ENCODE assay signal across 1 cellular context in the genomic region with DNA sequence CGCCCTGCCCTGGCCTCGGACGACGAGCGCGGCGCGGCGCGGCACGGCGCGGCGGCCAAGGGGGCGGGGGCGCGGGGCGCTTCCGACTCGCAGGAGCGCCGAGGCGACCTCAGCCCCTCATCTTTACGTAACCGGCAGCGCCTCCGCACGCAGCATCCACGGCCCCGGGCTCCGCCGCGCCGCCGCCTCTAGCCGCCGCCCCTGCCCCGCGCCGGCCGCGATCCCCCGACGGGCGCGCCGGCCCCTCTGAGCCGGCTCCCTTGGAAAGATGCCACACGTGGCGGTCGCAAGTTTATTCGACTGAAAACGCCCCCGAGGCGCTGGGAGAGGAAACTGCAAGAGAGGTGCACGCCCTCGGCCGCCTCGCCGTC.
A peak's percentile ranks its signal among the peaks of the same experiment; 100 is the strongest.
TF ChIP-seq lines count a peak whose summit lies in the region.

No MANE protein-coding gene starts in this region.

TF ChIP-seq in HepG2, 621 proteins besides CTCF, POLR2A, EP300 and RAD21 (continued from another document and continues in another):
- TF ChIP-seq, protein P1, sequence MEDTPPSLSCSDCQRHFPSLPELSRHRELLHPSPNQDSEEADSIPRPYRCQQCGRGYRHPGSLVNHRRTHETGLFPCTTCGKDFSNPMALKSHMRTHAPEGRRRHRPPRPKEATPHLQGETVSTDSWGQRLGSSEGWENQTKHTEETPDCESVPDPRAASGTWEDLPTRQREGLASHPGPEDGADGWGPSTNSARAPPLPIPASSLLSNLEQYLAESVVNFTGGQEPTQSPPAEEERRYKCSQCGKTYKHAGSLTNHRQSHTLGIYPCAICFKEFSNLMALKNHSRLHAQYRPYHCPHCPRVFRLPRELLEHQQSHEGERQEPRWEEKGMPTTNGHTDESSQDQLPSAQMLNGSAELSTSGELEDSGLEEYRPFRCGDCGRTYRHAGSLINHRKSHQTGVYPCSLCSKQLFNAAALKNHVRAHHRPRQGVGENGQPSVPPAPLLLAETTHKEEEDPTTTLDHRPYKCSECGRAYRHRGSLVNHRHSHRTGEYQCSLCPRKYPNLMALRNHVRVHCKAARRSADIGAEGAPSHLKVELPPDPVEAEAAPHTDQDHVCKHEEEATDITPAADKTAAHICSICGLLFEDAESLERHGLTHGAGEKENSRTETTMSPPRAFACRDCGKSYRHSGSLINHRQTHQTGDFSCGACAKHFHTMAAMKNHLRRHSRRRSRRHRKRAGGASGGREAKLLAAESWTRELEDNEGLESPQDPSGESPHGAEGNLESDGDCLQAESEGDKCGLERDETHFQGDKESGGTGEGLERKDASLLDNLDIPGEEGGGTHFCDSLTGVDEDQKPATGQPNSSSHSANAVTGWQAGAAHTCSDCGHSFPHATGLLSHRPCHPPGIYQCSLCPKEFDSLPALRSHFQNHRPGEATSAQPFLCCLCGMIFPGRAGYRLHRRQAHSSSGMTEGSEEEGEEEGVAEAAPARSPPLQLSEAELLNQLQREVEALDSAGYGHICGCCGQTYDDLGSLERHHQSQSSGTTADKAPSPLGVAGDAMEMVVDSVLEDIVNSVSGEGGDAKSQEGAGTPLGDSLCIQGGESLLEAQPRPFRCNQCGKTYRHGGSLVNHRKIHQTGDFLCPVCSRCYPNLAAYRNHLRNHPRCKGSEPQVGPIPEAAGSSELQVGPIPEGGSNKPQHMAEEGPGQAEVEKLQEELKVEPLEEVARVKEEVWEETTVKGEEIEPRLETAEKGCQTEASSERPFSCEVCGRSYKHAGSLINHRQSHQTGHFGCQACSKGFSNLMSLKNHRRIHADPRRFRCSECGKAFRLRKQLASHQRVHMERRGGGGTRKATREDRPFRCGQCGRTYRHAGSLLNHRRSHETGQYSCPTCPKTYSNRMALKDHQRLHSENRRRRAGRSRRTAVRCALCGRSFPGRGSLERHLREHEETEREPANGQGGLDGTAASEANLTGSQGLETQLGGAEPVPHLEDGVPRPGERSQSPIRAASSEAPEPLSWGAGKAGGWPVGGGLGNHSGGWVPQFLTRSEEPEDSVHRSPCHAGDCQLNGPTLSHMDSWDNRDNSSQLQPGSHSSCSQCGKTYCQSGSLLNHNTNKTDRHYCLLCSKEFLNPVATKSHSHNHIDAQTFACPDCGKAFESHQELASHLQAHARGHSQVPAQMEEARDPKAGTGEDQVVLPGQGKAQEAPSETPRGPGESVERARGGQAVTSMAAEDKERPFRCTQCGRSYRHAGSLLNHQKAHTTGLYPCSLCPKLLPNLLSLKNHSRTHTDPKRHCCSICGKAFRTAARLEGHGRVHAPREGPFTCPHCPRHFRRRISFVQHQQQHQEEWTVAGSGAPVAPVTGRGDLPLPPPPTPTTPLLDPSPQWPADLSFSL (CRISPR knock-in tag; IDR thresholded peaks at IDR 0.05), result no peak
- no peak for TF ChIP-seq NBN (conservative IDR thresholded peaks at IDR 0.05)
- TF ChIP-seq ZNF460 (CRISPR knock-in tag; IDR thresholded peaks at IDR 0.05; ENCODE audit: borderline replicate concordance), result no peak
- no peak for TF ChIP-seq NFYC (CRISPR knock-in tag; IDR thresholded peaks at IDR 0.05)
- no peak for TF ChIP-seq NKX3-1 (CRISPR knock-in tag; IDR thresholded peaks at IDR 0.05)
- no peak for TF ChIP-seq ZNF570 (CRISPR knock-in tag; IDR thresholded peaks at IDR 0.05; ENCODE audit: borderline replicate concordance)
- TF ChIP-seq ZNF383 (CRISPR knock-in tag; IDR thresholded peaks at IDR 0.05; ENCODE audit: borderline replicate concordance), result no peak
- no peak for TF ChIP-seq ZNF335 (CRISPR knock-in tag; IDR thresholded peaks at IDR 0.05)
- no peak; the same call in 1 of the 2 replicates for TF ChIP-seq HES4 (CRISPR knock-in tag; IDR thresholded peaks at IDR 0.05; ENCODE audit: borderline replicate concordance)
- no peak for TF ChIP-seq ZNF12 (CRISPR knock-in tag; IDR thresholded peaks at IDR 0.05)
- TF ChIP-seq SALL2 (CRISPR knock-in tag; IDR thresholded peaks at IDR 0.05), result 0 out of 2 replicates have a peak, but pooled peaks have one; percentile 8
- no peak for TF ChIP-seq MED8 (CRISPR knock-in tag; IDR thresholded peaks at IDR 0.05; ENCODE audit: insufficient replicate concordance)
- no peak for TF ChIP-seq MAZ (IDR thresholded peaks at IDR 0.05; ENCODE audit: borderline replicate concordance, low read depth, low read length)
- TF ChIP-seq MAZ (CRISPR knock-in tag; IDR thresholded peaks at IDR 0.05; ENCODE audit: low read depth), result peak; percentile 58; the same call in 1 of the 2 replicates
- TF ChIP-seq, protein P2, sequence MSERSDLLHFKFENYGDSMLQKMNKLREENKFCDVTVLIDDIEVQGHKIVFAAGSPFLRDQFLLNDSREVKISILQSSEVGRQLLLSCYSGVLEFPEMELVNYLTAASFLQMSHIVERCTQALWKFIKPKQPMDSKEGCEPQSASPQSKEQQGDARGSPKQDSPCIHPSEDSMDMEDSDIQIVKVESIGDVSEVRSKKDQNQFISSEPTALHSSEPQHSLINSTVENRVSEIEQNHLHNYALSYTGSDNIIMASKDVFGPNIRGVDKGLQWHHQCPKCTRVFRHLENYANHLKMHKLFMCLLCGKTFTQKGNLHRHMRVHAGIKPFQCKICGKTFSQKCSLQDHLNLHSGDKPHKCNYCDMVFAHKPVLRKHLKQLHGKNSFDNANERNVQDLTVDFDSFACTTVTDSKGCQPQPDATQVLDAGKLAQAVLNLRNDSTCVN (CRISPR knock-in tag; IDR thresholded peaks at IDR 0.05; ENCODE audit: borderline replicate concordance), result no peak
- no peak for TF ChIP-seq PRMT3 (CRISPR knock-in tag; IDR thresholded peaks at IDR 0.05; ENCODE audit: borderline replicate concordance, low read depth)
- no peak for TF ChIP-seq SP2 (CRISPR knock-in tag; IDR thresholded peaks at IDR 0.05)
- no peak for TF ChIP-seq ZSCAN25 (CRISPR knock-in tag; IDR thresholded peaks at IDR 0.05)
- no peak for TF ChIP-seq ZNF354B (CRISPR knock-in tag; IDR thresholded peaks at IDR 0.05)
- TF ChIP-seq, protein P3, sequence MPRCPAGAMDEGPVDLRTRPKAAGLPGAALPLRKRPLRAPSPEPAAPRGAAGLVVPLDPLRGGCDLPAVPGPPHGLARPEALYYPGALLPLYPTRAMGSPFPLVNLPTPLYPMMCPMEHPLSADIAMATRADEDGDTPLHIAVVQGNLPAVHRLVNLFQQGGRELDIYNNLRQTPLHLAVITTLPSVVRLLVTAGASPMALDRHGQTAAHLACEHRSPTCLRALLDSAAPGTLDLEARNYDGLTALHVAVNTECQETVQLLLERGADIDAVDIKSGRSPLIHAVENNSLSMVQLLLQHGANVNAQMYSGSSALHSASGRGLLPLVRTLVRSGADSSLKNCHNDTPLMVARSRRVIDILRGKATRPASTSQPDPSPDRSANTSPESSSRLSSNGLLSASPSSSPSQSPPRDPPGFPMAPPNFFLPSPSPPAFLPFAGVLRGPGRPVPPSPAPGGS (CRISPR knock-in tag; IDR thresholded peaks at IDR 0.05), result no peak
- TF ChIP-seq ZC3H4 (CRISPR knock-in tag; IDR thresholded peaks at IDR 0.05; ENCODE audit: borderline replicate concordance), result no peak
- no peak for TF ChIP-seq CHD4 (IDR thresholded peaks at IDR 0.05; ENCODE audit: borderline replicate concordance, low read length)
- TF ChIP-seq NFKB2 (CRISPR knock-in tag; IDR thresholded peaks at IDR 0.05; ENCODE audit: borderline replicate concordance), result no peak
- TF ChIP-seq CCDC6 (CRISPR knock-in tag; IDR thresholded peaks at IDR 0.05), result no peak; the same call in 1 of the 2 replicates
- TF ChIP-seq, protein P4, sequence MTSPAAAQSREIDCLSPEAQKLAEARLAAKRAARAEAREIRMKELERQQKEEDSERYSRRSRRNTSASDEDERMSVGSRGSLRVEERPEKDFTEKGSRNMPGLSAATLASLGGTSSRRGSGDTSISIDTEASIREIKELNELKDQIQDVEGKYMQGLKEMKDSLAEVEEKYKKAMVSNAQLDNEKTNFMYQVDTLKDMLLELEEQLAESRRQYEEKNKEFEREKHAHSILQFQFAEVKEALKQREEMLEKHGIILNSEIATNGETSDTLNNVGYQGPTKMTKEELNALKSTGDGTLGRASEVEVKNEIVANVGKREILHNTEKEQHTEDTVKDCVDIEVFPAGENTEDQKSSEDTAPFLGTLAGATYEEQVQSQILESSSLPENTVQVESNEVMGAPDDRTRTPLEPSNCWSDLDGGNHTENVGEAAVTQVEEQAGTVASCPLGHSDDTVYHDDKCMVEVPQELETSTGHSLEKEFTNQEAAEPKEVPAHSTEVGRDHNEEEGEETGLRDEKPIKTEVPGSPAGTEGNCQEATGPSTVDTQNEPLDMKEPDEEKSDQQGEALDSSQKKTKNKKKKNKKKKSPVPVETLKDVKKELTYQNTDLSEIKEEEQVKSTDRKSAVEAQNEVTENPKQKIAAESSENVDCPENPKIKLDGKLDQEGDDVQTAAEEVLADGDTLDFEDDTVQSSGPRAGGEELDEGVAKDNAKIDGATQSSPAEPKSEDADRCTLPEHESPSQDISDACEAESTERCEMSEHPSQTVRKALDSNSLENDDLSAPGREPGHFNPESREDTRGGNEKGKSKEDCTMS (CRISPR knock-in tag; conservative IDR thresholded peaks at IDR 0.05), result no peak
- no peak for TF ChIP-seq FOXO1 (CRISPR knock-in tag; IDR thresholded peaks at IDR 0.05)
- 0 out of 2 replicates have a peak, but pooled peaks have one; percentile 20 for TF ChIP-seq ZNF766 (CRISPR knock-in tag; IDR thresholded peaks at IDR 0.05; ENCODE audit: borderline replicate concordance)
- TF ChIP-seq, protein P5, sequence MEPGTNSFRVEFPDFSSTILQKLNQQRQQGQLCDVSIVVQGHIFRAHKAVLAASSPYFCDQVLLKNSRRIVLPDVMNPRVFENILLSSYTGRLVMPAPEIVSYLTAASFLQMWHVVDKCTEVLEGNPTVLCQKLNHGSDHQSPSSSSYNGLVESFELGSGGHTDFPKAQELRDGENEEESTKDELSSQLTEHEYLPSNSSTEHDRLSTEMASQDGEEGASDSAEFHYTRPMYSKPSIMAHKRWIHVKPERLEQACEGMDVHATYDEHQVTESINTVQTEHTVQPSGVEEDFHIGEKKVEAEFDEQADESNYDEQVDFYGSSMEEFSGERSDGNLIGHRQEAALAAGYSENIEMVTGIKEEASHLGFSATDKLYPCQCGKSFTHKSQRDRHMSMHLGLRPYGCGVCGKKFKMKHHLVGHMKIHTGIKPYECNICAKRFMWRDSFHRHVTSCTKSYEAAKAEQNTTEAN (CRISPR knock-in tag; conservative IDR thresholded peaks at IDR 0.05), result 0 out of 2 replicates have a peak, but pooled peaks have one; percentile 1
- TF ChIP-seq, protein P6, sequence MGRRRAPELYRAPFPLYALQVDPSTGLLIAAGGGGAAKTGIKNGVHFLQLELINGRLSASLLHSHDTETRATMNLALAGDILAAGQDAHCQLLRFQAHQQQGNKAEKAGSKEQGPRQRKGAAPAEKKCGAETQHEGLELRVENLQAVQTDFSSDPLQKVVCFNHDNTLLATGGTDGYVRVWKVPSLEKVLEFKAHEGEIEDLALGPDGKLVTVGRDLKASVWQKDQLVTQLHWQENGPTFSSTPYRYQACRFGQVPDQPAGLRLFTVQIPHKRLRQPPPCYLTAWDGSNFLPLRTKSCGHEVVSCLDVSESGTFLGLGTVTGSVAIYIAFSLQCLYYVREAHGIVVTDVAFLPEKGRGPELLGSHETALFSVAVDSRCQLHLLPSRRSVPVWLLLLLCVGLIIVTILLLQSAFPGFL (CRISPR knock-in tag; IDR thresholded peaks at IDR 0.05), result no peak
- TF ChIP-seq RBFOX2 (IDR thresholded peaks at IDR 0.05; ENCODE audit: low read depth, low read length), result peak; percentile 86; the same call in 1 of the 2 replicates
- TF ChIP-seq ZNF563 (CRISPR knock-in tag; IDR thresholded peaks at IDR 0.05), result 0 out of 2 replicates have a peak, but pooled peaks have one; percentile 4
- TF ChIP-seq SALL1 (CRISPR knock-in tag; IDR thresholded peaks at IDR 0.05), result no peak
- TF ChIP-seq, protein P7, sequence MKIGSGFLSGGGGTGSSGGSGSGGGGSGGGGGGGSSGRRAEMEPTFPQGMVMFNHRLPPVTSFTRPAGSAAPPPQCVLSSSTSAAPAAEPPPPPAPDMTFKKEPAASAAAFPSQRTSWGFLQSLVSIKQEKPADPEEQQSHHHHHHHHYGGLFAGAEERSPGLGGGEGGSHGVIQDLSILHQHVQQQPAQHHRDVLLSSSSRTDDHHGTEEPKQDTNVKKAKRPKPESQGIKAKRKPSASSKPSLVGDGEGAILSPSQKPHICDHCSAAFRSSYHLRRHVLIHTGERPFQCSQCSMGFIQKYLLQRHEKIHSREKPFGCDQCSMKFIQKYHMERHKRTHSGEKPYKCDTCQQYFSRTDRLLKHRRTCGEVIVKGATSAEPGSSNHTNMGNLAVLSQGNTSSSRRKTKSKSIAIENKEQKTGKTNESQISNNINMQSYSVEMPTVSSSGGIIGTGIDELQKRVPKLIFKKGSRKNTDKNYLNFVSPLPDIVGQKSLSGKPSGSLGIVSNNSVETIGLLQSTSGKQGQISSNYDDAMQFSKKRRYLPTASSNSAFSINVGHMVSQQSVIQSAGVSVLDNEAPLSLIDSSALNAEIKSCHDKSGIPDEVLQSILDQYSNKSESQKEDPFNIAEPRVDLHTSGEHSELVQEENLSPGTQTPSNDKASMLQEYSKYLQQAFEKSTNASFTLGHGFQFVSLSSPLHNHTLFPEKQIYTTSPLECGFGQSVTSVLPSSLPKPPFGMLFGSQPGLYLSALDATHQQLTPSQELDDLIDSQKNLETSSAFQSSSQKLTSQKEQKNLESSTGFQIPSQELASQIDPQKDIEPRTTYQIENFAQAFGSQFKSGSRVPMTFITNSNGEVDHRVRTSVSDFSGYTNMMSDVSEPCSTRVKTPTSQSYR (CRISPR knock-in tag; IDR thresholded peaks at IDR 0.05; ENCODE audit: borderline replicate concordance), result no peak
- no peak for TF ChIP-seq YY1 (IDR thresholded peaks at IDR 0.05; ENCODE audit: insufficient read depth, insufficient replicate concordance, low read depth, low read length)
- no peak for TF ChIP-seq RFX1 (IDR thresholded peaks at IDR 0.05)
- TF ChIP-seq ARHGAP35 (CRISPR knock-in tag; IDR thresholded peaks at IDR 0.05; ENCODE audit: borderline replicate concordance), result no peak
- no peak for TF ChIP-seq ZNF253 (CRISPR knock-in tag; IDR thresholded peaks at IDR 0.05; ENCODE audit: borderline replicate concordance)
- TF ChIP-seq KAT7 (CRISPR knock-in tag; IDR thresholded peaks at IDR 0.05; ENCODE audit: borderline replicate concordance), result no peak
- TF ChIP-seq, protein P8, sequence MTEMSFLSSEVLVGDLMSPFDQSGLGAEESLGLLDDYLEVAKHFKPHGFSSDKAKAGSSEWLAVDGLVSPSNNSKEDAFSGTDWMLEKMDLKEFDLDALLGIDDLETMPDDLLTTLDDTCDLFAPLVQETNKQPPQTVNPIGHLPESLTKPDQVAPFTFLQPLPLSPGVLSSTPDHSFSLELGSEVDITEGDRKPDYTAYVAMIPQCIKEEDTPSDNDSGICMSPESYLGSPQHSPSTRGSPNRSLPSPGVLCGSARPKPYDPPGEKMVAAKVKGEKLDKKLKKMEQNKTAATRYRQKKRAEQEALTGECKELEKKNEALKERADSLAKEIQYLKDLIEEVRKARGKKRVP (CRISPR knock-in tag; IDR thresholded peaks at IDR 0.05), result no peak
- no peak for TF ChIP-seq PCBP1 (IDR thresholded peaks at IDR 0.05; ENCODE audit: borderline replicate concordance, low read depth, low read length)
- TF ChIP-seq TBL1XR1 (IDR thresholded peaks at IDR 0.05; ENCODE audit: borderline replicate concordance, low read length, partially characterized antibody), result no peak
- TF ChIP-seq ZNF788 (CRISPR knock-in tag; IDR thresholded peaks at IDR 0.05; ENCODE audit: borderline replicate concordance), result no peak
- no peak for TF ChIP-seq ZNF446 (CRISPR knock-in tag; IDR thresholded peaks at IDR 0.05)
- no peak for TF ChIP-seq NFE2L1 (CRISPR knock-in tag; IDR thresholded peaks at IDR 0.05; ENCODE audit: borderline replicate concordance)
- TF ChIP-seq ZNF136 (CRISPR knock-in tag; IDR thresholded peaks at IDR 0.05; ENCODE audit: low read depth), result no peak
- no peak for TF ChIP-seq MED13 (CRISPR knock-in tag; IDR thresholded peaks at IDR 0.05)
